Comparison of ENCODE assay signal across 24 cellular contexts in genomic region chr21:46411691-46412090, GRCh38.
"Had no signal": no experiment of that assay in that cellular context is flagged by ENCODE, and none has a peak within 500 bp of the region (broad histone marks: within the 10 kb centered on the region; RNA-seq: fewer than 3 reads in every experiment).

No MANE protein-coding gene starts in this region.

- ATAC-seq: activated naive CD4-positive, alpha-beta T cell treated with anti-CD3 and anti-CD28 coated beads, Interleukin-2, amount 50 U/mL, for 72 hours; activated T-cell treated with anti-CD3 and anti-CD28 coated beads, Interleukin-2, amount 50 U/mL, for 72 hours; left lung; naive thymus-derived CD4-positive, alpha-beta T cell; sciatic nerve; stimulated activated naive CD8-positive, alpha-beta T cell treated with anti-CD3 and anti-CD28 coated beads, Interleukin-15, Interleukin-2, amounts not matched to agents 100 U/mL and 50 U/mL, for 24 hours had no signal

- H3K4me3 ChIP-seq: left lung, skin epidermis, thoracic aorta, upper lobe of left lung had no signal

- H3K27ac ChIP-seq: left lung, skin epidermis, thoracic aorta, upper lobe of left lung, VCaP had no signal

- H3K9me3 ChIP-seq: left lung, thoracic aorta, upper lobe of left lung had no signal

- H3K4me1 ChIP-seq: left lung, upper lobe of left lung had no signal

- DNase-seq: activated CD4-positive, alpha-beta T cell treated with anti-CD3 and anti-CD28 coated beads for 4 hours; activated CD4-positive, alpha-beta T cell treated with anti-CD3 and anti-CD28 coated beads, Interleukin-2, amount 50 U/mL, for 4 hours; activated naive CD4-positive, alpha-beta T cell; activated T-cell treated with anti-CD3 and anti-CD28 coated beads for 4 hours; activated T-cell treated with anti-CD3 and anti-CD28 coated beads, Interleukin-2, amount 50 U/mL, for 72 hours; dermis blood vessel endothelial cell; effector CD4-positive, alpha-beta T cell; glutamatergic neuron; immature natural killer cell; midbrain; naive thymus-derived CD4-positive, alpha-beta T cell; occipital lobe; stimulated activated CD4-positive, alpha-beta T cell treated with anti-CD3 and anti-CD28 coated beads, Interleukin-12 subunit alpha, Interleukin-12 subunit beta, amount 100 ng/mL, for 4 hours; stimulated activated CD4-positive, alpha-beta T cell treated with anti-CD3 and anti-CD28 coated beads, Interleukin-4, amount 100 ng/mL, for 1 hour; stimulated activated naive CD8-positive, alpha-beta T cell treated with anti-CD3 and anti-CD28 coated beads, Interleukin-15, Interleukin-2, amounts not matched to agents 100 U/mL and 50 U/mL, for 24 hours; T-helper 1 cell; upper lobe of left lung had no signal

- H3K9me3 Mint-ChIP-seq: activated naive CD4-positive, alpha-beta T cell treated with anti-CD3 and anti-CD28 coated beads, Interleukin-2, amount 50 U/mL, for 72 hours; activated T-cell treated with anti-CD3 and anti-CD28 coated beads, Interleukin-2, amount 50 U/mL, for 72 hours; central memory CD8-positive, alpha-beta T cell; immature natural killer cell; naive thymus-derived CD4-positive, alpha-beta T cell had no signal

- H3K27me3 ChIP-seq: left lung, upper lobe of left lung had no signal

- H3K4me3 Mint-ChIP-seq: activated T-cell treated with anti-CD3 and anti-CD28 coated beads, Interleukin-2, amount 50 U/mL, for 72 hours; central memory CD8-positive, alpha-beta T cell; naive thymus-derived CD4-positive, alpha-beta T cell had no signal

- H3K27me3 Mint-ChIP-seq: central memory CD8-positive, alpha-beta T cell; naive thymus-derived CD4-positive, alpha-beta T cell had no signal

- H3K27ac Mint-ChIP-seq: activated T-cell treated with anti-CD3 and anti-CD28 coated beads, Interleukin-2, amount 50 U/mL, for 72 hours had no signal
